8 cellular contexts compared by ENCODE assay signal in genomic region chr19:50147462-50148423, GRCh38. TPM values are rescaled to one million over a fixed set of nuclear protein-coding genes. Genes with fewer than 3 reads are reported as not detected.
DNase-seq lines count a peak whose midpoint lies in the region; ATAC-seq and TF ChIP-seq lines count a peak whose summit lies in the region.

No MANE protein-coding gene starts in this region.

- 48 to 51% methylated on average over 29 to 36 of the region's 52 CpGs for WGBS in mesodermal cell (ENCODE audit: insufficient coverage in 2 of 2), 2 experiments

- no peak overlapping the region for H3K27ac ChIP-seq in CD4-positive, alpha-beta memory T cell (ENCODE audit: low read depth, low read length)
- H3K27ac ChIP-seq in mesodermal cell (ENCODE audit: low read depth, low read length, severe bottlenecking), result no peak overlapping the region

- CTCF ChIA-PET in CD4-positive, alpha-beta memory T cell (lab: Charles Lee; ENCODE audit: partially characterized antibody), result interaction anchor here (1.4 to 3.1 kb wide), 3 partner anchors 12 to 210 kb away, joined by 5 to 16 read pairs (median 6); no protein-coding TSS in a partner anchor

- ATAC-seq in HG03521 (IDR thresholded peaks at IDR 0.05; ENCODE audit: unreplicated experiment) (peak; percentile 74), HG03460 (IDR thresholded peaks at IDR 0.05; ENCODE audit: unreplicated experiment) (no peak)

- POLR2A ChIA-PET in CD4-positive, alpha-beta memory T cell (lab: Charles Lee; ENCODE audit: partially characterized antibody), result interaction anchor here (1.1 kb wide), 2 partner anchors 97 to 210 kb away, joined by 4 to 5 read pairs; no protein-coding TSS in a partner anchor

- peak overlapping the region; percentile 83 to 93 (median 87) for H3K4me3 Mint-ChIP-seq in CD4-positive, alpha-beta memory T cell
- peak overlapping the region; percentile 32 for H3K4me3 Mint-ChIP-seq in endothelial cell (ENCODE audit: unreplicated experiment)

- no peak for TF ChIP-seq CTCF in endothelial cell (IDR thresholded peaks at IDR 0.05; ENCODE audit: unreplicated experiment)

- H3K9me3 Mint-ChIP-seq in CD4-positive, alpha-beta memory T cell, result peaks cover 0 to 14% (median 2%) of the 10 kb centered on the region in 8 donors
- H3K9me3 Mint-ChIP-seq in endothelial cell (ENCODE audit: unreplicated experiment), result peaks cover 47% of the 10 kb centered on the region

- H3K27me3 ChIP-seq in CD4-positive, alpha-beta memory T cell (ENCODE audit: insufficient read depth, low read length), result peaks cover 8% of the 10 kb centered on the region

- peaks cover 3% of the 10 kb centered on the region for H3K4me1 ChIP-seq in CD4-positive, alpha-beta memory T cell (ENCODE audit: insufficient read depth, low read length)
- H3K4me1 ChIP-seq in mesodermal cell (ENCODE audit: control insufficient read depth, insufficient read depth, low read length, poor library complexity, severe bottlenecking), result no peaks in the 10 kb centered on the region

- peaks cover 14 to 27% of the 10 kb centered on the region in 2 donors for H3K27me3 Mint-ChIP-seq in CD4-positive, alpha-beta memory T cell
- H3K27me3 Mint-ChIP-seq in endothelial cell (ENCODE audit: unreplicated experiment), result no peaks in the 10 kb centered on the region

- intact Hi-C loops in CD4-positive, alpha-beta memory T cell (cut with micrococcal nuclease), result no loop called here

- H3K27ac Mint-ChIP-seq in CD4-positive, alpha-beta memory T cell, result peak overlapping the region in 6 of 7 donors; percentile 13 to 88 (median 56)
- no peak overlapping the region for H3K27ac Mint-ChIP-seq in endothelial cell (ENCODE audit: unreplicated experiment)

- peak overlapping the region; percentile 13 to 56 for H3K4me3 ChIP-seq in CD4-positive, alpha-beta memory T cell (ENCODE audit: low read length in 2 of 2)
- H3K4me3 ChIP-seq in mesodermal cell (ENCODE audit: extremely low read depth, insufficient read depth, low read length, poor library complexity, severe bottlenecking), result peak overlapping the region; percentile 33

- peaks cover 6 to 13% (median 7%) of the 10 kb centered on the region in 4 donors for H3K4me1 Mint-ChIP-seq in CD4-positive, alpha-beta memory T cell
- H3K4me1 Mint-ChIP-seq in endothelial cell (ENCODE audit: unreplicated experiment), result no peaks in the 10 kb centered on the region

- peak; percentile 70 to 79 (median 75) for DNase-seq in CD4-positive, alpha-beta memory T cell
- DNase-seq in NOMO-1 treated with DMSO at 0.1 percent for 48 hours (lab: John Stamatoyannopoulos, UW; ENCODE audit: unreplicated experiment), result peak; percentile 75
- peak; percentile 78 for DNase-seq in activated CD8-positive, alpha-beta memory T cell treated with anti-CD3 and anti-CD28 coated beads, Interleukin-2, amount 50 U/mL, for 48 hours
- no peak for DNase-seq in endothelial cell (ENCODE audit: low spot score)
- peak; percentile 62 for DNase-seq in stimulated activated CD8-positive, alpha-beta memory T cell treated with anti-CD3 and anti-CD28 coated beads, Interleukin-12 subunit alpha, Interleukin-12 subunit beta, amount 100 ng/mL, for 4 hours (ENCODE audit: low read depth)

- no peaks in the 10 kb centered on the region for H3K36me3 Mint-ChIP-seq in CD4-positive, alpha-beta memory T cell
- peaks cover 9% of the 10 kb centered on the region for H3K36me3 Mint-ChIP-seq in endothelial cell (ENCODE audit: low read depth, unreplicated experiment)

- H3K36me3 ChIP-seq in CD4-positive, alpha-beta memory T cell (ENCODE audit: insufficient read depth, low read length), result no peaks in the 10 kb centered on the region
- no peaks in the 10 kb centered on the region for H3K36me3 ChIP-seq in mesodermal cell (ENCODE audit: control insufficient read depth, insufficient read depth, low read length)

- no peaks in the 10 kb centered on the region for H3K9me3 ChIP-seq in CD4-positive, alpha-beta memory T cell (ENCODE audit: control insufficient read depth in 1 of 2, low read length in 2 of 2)
- H3K9me3 ChIP-seq in mesodermal cell (ENCODE audit: control insufficient read depth, low read length), result peaks cover 33% of the 10 kb centered on the region

RNA-seq across cellular contexts. Expression of gene IZUMO2, which starts 15.3 kb away (rescaled TPM):
- total RNA-seq in CD4-positive, alpha-beta memory T cell, result not detected
- not detected for polyA plus RNA-seq in CD4-positive, alpha-beta memory T cell
- total RNA-seq in endothelial cell (ENCODE audit: unreplicated experiment), result not detected
- polyA plus RNA-seq in mesodermal cell (2013, experiment 1 of 2), result not detected
- polyA plus RNA-seq in mesodermal cell (2013, experiment 2 of 2), result not detected

RNA-seq across cellular contexts. Expression of gene MYH14, which starts 55.7 kb away (rescaled TPM):
- not detected for total RNA-seq in CD4-positive, alpha-beta memory T cell
- not detected for polyA plus RNA-seq in CD4-positive, alpha-beta memory T cell
- total RNA-seq in endothelial cell (ENCODE audit: unreplicated experiment), result not detected
- polyA plus RNA-seq in mesodermal cell (2013, experiment 1 of 2), result 0.74 TPM
- polyA plus RNA-seq in mesodermal cell (2013, experiment 2 of 2), result 0.30 TPM
